Comparison of ENCODE assay signal across 12 cellular contexts in the genomic region with DNA sequence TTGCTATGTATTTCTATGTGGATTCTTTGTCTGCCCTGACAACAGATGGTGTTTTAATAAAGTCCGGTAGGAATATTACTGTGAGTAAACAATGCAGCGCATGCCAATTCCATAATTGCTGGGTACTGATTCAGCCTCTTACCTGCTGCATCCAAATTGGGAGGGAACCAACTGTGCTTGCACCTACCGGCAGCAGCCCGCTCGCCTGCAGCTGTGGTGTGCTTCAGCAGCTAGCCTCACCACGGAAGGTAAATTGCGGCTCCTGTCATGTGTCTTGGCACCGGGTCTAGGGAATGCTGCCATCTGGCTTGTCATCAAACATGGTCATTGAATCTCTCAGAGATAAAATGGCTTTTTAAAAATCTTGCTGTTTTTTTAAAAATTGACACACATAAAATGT.
DNase-seq lines count a peak whose midpoint lies in the region; ATAC-seq and TF ChIP-seq lines count a peak whose summit lies in the region.
"Had no signal": no experiment of that assay in that cellular context is flagged by ENCODE, and none has a peak within 500 bp of the region (broad histone marks: within the 10 kb centered on the region; RNA-seq: fewer than 3 reads in every experiment).

No MANE protein-coding gene starts in this region.

- H3K36me3 ChIP-seq in mucosa of descending colon (ENCODE audit: low read depth), result no peaks in the 10 kb centered on the region

- no peaks in the 10 kb centered on the region for H3K9me3 ChIP-seq in mucosa of descending colon

- peaks cover 10 to 30% of the 10 kb centered on the region in 2 donors for H3K9me3 Mint-ChIP-seq in effector memory CD8-positive, alpha-beta T cell
- peaks cover 10% of the 10 kb centered on the region for H3K9me3 Mint-ChIP-seq in osteocyte (ENCODE audit: unreplicated experiment)
- H3K9me3 Mint-ChIP-seq: activated naive CD4-positive, alpha-beta T cell treated with anti-CD3 and anti-CD28 coated beads for 36 hours had no signal

- intact Hi-C loops in mucosa of descending colon (cut with DNase I, micrococcal nuclease), result no loop called here

- H3K27ac Mint-ChIP-seq in effector memory CD8-positive, alpha-beta T cell, result no peak overlapping the region
- H3K27ac Mint-ChIP-seq in osteocyte (ENCODE audit: unreplicated experiment), result no peak overlapping the region
- H3K27ac Mint-ChIP-seq: activated naive CD4-positive, alpha-beta T cell treated with anti-CD3 and anti-CD28 coated beads for 36 hours; mesothelial cell of epicardium; type B pancreatic cell had no signal

- H3K36me3 Mint-ChIP-seq in effector memory CD8-positive, alpha-beta T cell (ENCODE audit: insufficient read depth), result peaks cover 4% of the 10 kb centered on the region
- no peaks in the 10 kb centered on the region for H3K36me3 Mint-ChIP-seq in osteocyte (ENCODE audit: unreplicated experiment)
- H3K36me3 Mint-ChIP-seq: mesothelial cell of epicardium, type B pancreatic cell had no signal

- no peak overlapping the region for H3K4me3 Mint-ChIP-seq in effector memory CD8-positive, alpha-beta T cell
- no peak overlapping the region for H3K4me3 Mint-ChIP-seq in osteocyte (ENCODE audit: unreplicated experiment)
- H3K4me3 Mint-ChIP-seq: activated naive CD4-positive, alpha-beta T cell treated with anti-CD3 and anti-CD28 coated beads for 36 hours; mesothelial cell of epicardium; type B pancreatic cell had no signal

- DNase-seq in DMS79 treated with DMSO at 0.1 percent for 48 hours (lab: John Stamatoyannopoulos, UW) (peak; percentile 73), NCI-H2107 (lab: John Stamatoyannopoulos, UW) (peak; percentile 68), astrocyte of the hippocampus (ENCODE audit: low read depth, low spot score) (peak; percentile 32), mucosa of descending colon (peak in 2 of 3 donors; percentile 35 to 39), osteocyte (ENCODE audit: extremely low spot score, unreplicated experiment) (no peak), SKM-1 (lab: John Stamatoyannopoulos, UW; ENCODE audit: unreplicated experiment) (no peak)
- no peak for DNase-seq in stimulated activated CD4-positive, alpha-beta T cell treated with anti-CD3 and anti-CD28 coated beads, Interleukin-12 subunit alpha, Interleukin-12 subunit beta, amount 100 ng/mL, for 4 hours
- DNase-seq in effector memory CD8-positive, alpha-beta T cell, result no peak
- DNase-seq: activated naive CD4-positive, alpha-beta T cell treated with anti-CD3 and anti-CD28 coated beads for 36 hours; Kasumi-1 had no signal

- H3K4me1 Mint-ChIP-seq in effector memory CD8-positive, alpha-beta T cell (ENCODE audit: low read depth in 2 of 2), result no peaks in the 10 kb centered on the region
- H3K4me1 Mint-ChIP-seq in osteocyte (ENCODE audit: unreplicated experiment), result peaks cover 18% of the 10 kb centered on the region

- peak; percentile 49 for ATAC-seq in mucosa of descending colon
- no peak for ATAC-seq in effector memory CD8-positive, alpha-beta T cell (replicated peaks)

- TF ChIP-seq CTCF in mucosa of descending colon (IDR thresholded peaks at IDR 0.05) (no peak), osteocyte (IDR thresholded peaks at IDR 0.05) (no peak)

- no peaks in the 10 kb centered on the region for H3K27me3 Mint-ChIP-seq in effector memory CD8-positive, alpha-beta T cell
- no peaks in the 10 kb centered on the region for H3K27me3 Mint-ChIP-seq in osteocyte (ENCODE audit: unreplicated experiment)
- H3K27me3 Mint-ChIP-seq: type B pancreatic cell had no signal

- no peak overlapping the region for H3K4me3 ChIP-seq in mucosa of descending colon

- no peaks in the 10 kb centered on the region for H3K4me1 ChIP-seq in mucosa of descending colon (ENCODE audit: low read depth)

Comparison
In these comparisons a context has a peak if more than half of its experiments do, and no peak if none do; other contexts are left out.
1. DNase-seq: peak in DMS79 treated with DMSO at 0.1 percent for 48 hours (single experiment), NCI-H2107 (single experiment), astrocyte of the hippocampus (single experiment) and mucosa of descending colon (2 of 3); none in stimulated activated CD4-positive, alpha-beta T cell treated with anti-CD3 and anti-CD28 coated beads, Interleukin-12 subunit alpha, Interleukin-12 subunit beta, amount 100 ng/mL, for 4 hours (single experiment), effector memory CD8-positive, alpha-beta T cell (0 of 3), osteocyte (single experiment) and SKM-1 (single experiment).